ENCODE assay signal across 28 cellular contexts in the genomic region with DNA sequence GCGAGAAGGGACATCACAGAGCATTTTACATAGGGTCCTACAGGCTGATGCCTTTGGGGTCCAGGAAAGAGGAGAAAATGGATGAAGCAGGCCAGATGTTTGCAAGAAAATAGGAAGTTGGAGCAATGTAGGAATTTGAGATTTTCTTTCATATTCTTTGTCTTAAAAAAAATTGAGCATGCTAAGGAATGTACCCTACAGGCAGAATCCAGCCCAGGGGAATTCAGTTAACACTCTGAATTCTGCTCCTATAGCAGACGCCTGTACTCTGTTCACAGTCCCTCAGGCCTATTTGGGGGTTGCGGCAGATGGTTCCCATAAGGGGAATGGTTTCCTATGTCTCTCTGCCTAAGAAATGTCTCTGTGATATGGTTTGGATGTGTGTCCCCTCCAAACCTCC.
"Had no signal": no experiment of that assay in that cellular context is flagged by ENCODE, and none has a peak within 500 bp of the region (broad histone marks: within the 10 kb centered on the region; RNA-seq: fewer than 3 reads in every experiment).

No MANE protein-coding gene starts in this region.

- DNase-seq: activated B cell treated with CpG ODN at 0.5 μM for 24 hours; activated CD4-positive, CD25-positive, alpha-beta regulatory T cell treated with anti-CD3 and anti-CD28 coated beads, Interleukin-2, amount 50 U/mL, for 72 hours; activated naive CD4-positive, alpha-beta T cell; adrenal gland; body of pancreas; cerebellar nuclear complex; NCI-H1092 treated with DMSO at 0.1 percent for 48 hours; NCI-H1417; NCI-H146; NCI-H187; NCI-H2029 treated with DMSO at 0.1 percent for 48 hours; NCI-H2171; NCI-H510A; NCI-H526; NCI-H748 treated with DMSO at 0.1 percent for 48 hours; NK-92 treated with Interleukin-12 subunit alpha and Interleukin-12 subunit beta, amount 100 ng/mL, for 24 hours; PC-3; Peyer's patch; RPMI8226; SHP77 treated with DMSO at 0.1 percent for 48 hours; SW 1271; T-helper 1 cell; T-helper 2 cell; T-helper 9 cell had no signal

- H3K36me3 ChIP-seq: adrenal gland, breast epithelium, Peyer's patch had no signal

- H3K9me3 Mint-ChIP-seq: activated B cell treated with CpG ODN at 0.5 μM for 24 hours had no signal

- H3K27me3 ChIP-seq: adrenal gland, body of pancreas, breast epithelium, Peyer's patch had no signal

- H3K4me1 ChIP-seq: adrenal gland, body of pancreas, breast epithelium, Peyer's patch had no signal

- H3K4me3 ChIP-seq: adrenal gland, body of pancreas, breast epithelium, Peyer's patch had no signal

- ATAC-seq: body of pancreas, PC-3 had no signal

- H3K27me3 Mint-ChIP-seq: activated T-helper 17 cell treated with anti-CD3 and anti-CD28 coated beads, Interleukin-2, amount 50 U/mL, for 72 hours had no signal

- H3K27ac ChIP-seq: adrenal gland, body of pancreas, breast epithelium, KMS-11, Peyer's patch, VCaP had no signal

- H3K9me3 ChIP-seq: adrenal gland, body of pancreas, Peyer's patch had no signal

- H3K4me3 Mint-ChIP-seq: activated B cell treated with CpG ODN at 0.5 μM for 24 hours had no signal

- H3K27ac Mint-ChIP-seq: activated B cell treated with CpG ODN at 0.5 μM for 24 hours had no signal
